ENCODE assay signal across 17 cellular contexts in genomic region chr2:5748941-5749731, GRCh38. TPM values are rescaled to one million over a fixed set of nuclear protein-coding genes. Genes with fewer than 3 reads are reported as not detected.
DNase-seq lines count a peak whose midpoint lies in the region; ATAC-seq, FAIRE-seq and TF ChIP-seq lines count a peak whose summit lies in the region.
"Had no signal": no experiment of that assay in that cellular context is flagged by ENCODE, and none has a peak within 500 bp of the region (broad histone marks: within the 10 kb centered on the region; RNA-seq: fewer than 3 reads in every experiment).

No MANE protein-coding gene starts in this region.

- WGBS in right cardiac atrium = 62% methylated on average over 12 of the region's 12 CpGs

- intact Hi-C loops in right cardiac atrium (cut with DNase I) = no loop called here

- H3K4me3 ChIP-seq in MG63 = no peak overlapping the region
- peak overlapping the region; percentile 11 for H3K4me3 ChIP-seq in epithelial cell of proximal tubule (ENCODE audit: low read depth, low read length)
- no peak overlapping the region for H3K4me3 ChIP-seq in right cardiac atrium (ENCODE audit: low read length)
- H3K4me3 ChIP-seq: BLaER1 had no signal

- TF ChIP-seq CTCF in epithelial cell of proximal tubule (conservative IDR thresholded peaks at IDR 0.05; ENCODE audit: low read depth, low read length) = no peak

- H3K36me3 ChIP-seq in MG63 = no peaks in the 10 kb centered on the region
- H3K36me3 ChIP-seq: BLaER1 had no signal

- H3K9me3 ChIP-seq in MG63 (no peaks in the 10 kb centered on the region), right cardiac atrium (ENCODE audit: control insufficient read depth, low read length) (no peaks in the 10 kb centered on the region)
- H3K9me3 ChIP-seq: BLaER1 had no signal

- FAIRE-seq in H54 (lab: Jason Lieb, UNC) = no peak

- peak; percentile 32 for DNase-seq in MG63
- peak; percentile 12 for DNase-seq in epithelial cell of proximal tubule (ENCODE audit: low read depth)
- DNase-seq in right cardiac atrium = peak; percentile 61 to 89 (median 88)
- DNase-seq in substantia nigra (lab: John Stamatoyannopoulos, UW) = peak in 26 of 49 donors; percentile 4 to 72 (median 23)
- no peak for DNase-seq in NCI-H1436 (lab: John Stamatoyannopoulos, UW)
- DNase-seq in H54 (ENCODE audit: insufficient read length, low spot score) = no peak
- no peak for DNase-seq in NOMO-1 treated with dmso at 0.1 percent for 144 hours (lab: John Stamatoyannopoulos, UW; ENCODE audit: unreplicated experiment)
- DNase-seq: DMS 273 treated with DMSO at 0.1 percent for 48 hours, EL, H7, NCI-H1417, NCI-H2029, NCI-H2171 treated with DMSO at 0.1 percent for 48 hours, NCI-H510A treated with DMSO at 0.1 percent for 48 hours had no signal

- TF ChIP-seq POLR2A in H54 (IDR thresholded peaks at IDR 0.05; ENCODE audit: low read depth, low read length) = no peak

- ATAC-seq in right cardiac atrium = peak; percentile 73 to 74

- no peaks in the 10 kb centered on the region for H3K4me1 ChIP-seq in right cardiac atrium (ENCODE audit: control insufficient read depth, insufficient read depth, low read length)
- H3K4me1 ChIP-seq: BLaER1 had no signal

- H3K27ac ChIP-seq in right cardiac atrium (ENCODE audit: low read length) (no peak overlapping the region), substantia nigra (ENCODE audit: low read depth, low read length, poor library complexity, severe bottlenecking) (no peak overlapping the region)
- H3K27ac ChIP-seq: BLaER1, RWPE1 had no signal

- H3K27me3 ChIP-seq in MG63 (no peaks in the 10 kb centered on the region), right cardiac atrium (ENCODE audit: control insufficient read depth, insufficient read depth) (no peaks in the 10 kb centered on the region)
- H3K27me3 ChIP-seq: BLaER1 had no signal

RNA-seq across cellular contexts. Expression of gene SOX11, which starts 57.0 kb away (rescaled TPM):
- total RNA-seq in MG63 (2014; rRNA removed; shearing (Covaris generic); ENCODE audit: low replicate concordance) = 2.8 and 3.8 TPM in 2 replicates
- 10.1 and 17.1 TPM in 2 replicates for total RNA-seq in epithelial cell of proximal tubule
- 1 to 10 TPM in 1 of 4 donors, under 1 TPM in 3; 0.22 to 1.1 (median 0.60) TPM for total RNA-seq in right cardiac atrium
- 0.93 TPM for polyA plus RNA-seq in right cardiac atrium
- total RNA-seq: SK-MEL-5 had no signal

Comparison
In these comparisons a context has a peak if more than half of its experiments do, and no peak if none do; other contexts are left out.
1. DNase-seq: peak in MG63 (single experiment), epithelial cell of proximal tubule (single experiment), right cardiac atrium (3 of 3) and substantia nigra (26 of 49); none in NCI-H1436 (single experiment), H54 (single experiment) and NOMO-1 treated with dmso at 0.1 percent for 144 hours (single experiment).